Comparison of ENCODE assay signal across 7 cellular contexts in the genomic region with DNA sequence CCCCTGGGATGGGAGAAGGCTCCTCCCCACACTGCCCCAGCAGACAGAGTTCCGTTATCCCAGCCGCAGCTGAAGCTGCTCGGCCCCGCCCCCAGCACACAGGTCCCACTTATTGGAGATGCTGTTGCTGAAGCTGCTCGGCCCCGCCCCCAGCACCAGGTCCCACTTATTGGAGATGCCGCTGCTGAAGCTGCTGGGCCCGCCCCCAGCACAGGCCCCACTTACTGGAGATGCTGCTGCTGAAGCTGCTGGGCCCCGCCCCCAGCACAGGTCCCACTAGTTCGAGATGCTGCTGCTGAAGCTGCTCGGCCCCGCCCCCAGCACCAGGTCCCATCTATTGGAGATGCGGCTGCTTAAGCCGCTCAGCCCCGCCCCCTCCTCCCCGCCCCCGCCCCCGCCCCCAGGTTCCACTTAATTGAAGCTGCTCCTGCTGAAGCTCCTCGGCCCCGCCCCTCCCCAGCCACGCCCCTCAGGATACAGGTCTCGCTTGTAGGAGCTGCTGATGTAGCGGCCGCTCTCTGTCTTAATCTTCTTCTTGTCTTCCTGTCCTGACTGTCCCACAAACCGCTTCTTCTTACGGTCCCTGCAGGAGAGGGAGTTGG. TPM values are rescaled to one million over a fixed set of nuclear protein-coding genes. Genes with fewer than 3 reads are reported as not detected.
DNase-seq lines count a peak whose midpoint lies in the region; ATAC-seq, FAIRE-seq and TF ChIP-seq lines count a peak whose summit lies in the region.
"Had no signal": no experiment of that assay in that cellular context is flagged by ENCODE, and none has a peak within 500 bp of the region (broad histone marks: within the 10 kb centered on the region; RNA-seq: fewer than 3 reads in every experiment).

No MANE protein-coding gene starts in this region.

- H3K4me3 ChIP-seq in HepG2 (replicated peaks in 1 of 3; ENCODE audit: insufficient read depth in 1 of 3, low read depth in 2 of 3, low read length in 3 of 3) (no peak overlapping the region), right lobe of liver (no peak overlapping the region), ovary (no peak overlapping the region)

- H3K4me2 ChIP-seq in HepG2 (ENCODE audit: low read depth, low read length): no peak overlapping the region

- TF ChIP-seq POLR2A in HepG2 (IDR thresholded peaks at IDR 0.05; ENCODE audit: insufficient read depth in 1 of 2, low read depth in 2 of 2, low read length in 2 of 2): no peak
- no peak for TF ChIP-seq POLR2A in right lobe of liver (IDR thresholded peaks at IDR 0.05)
- TF ChIP-seq POLR2A in ovary (IDR thresholded peaks at IDR 0.05): no peak

- WGBS in HepG2 (ENCODE audit: low lambda C conversion rate): 95% methylated on average over 24 of the region's 26 CpGs
- WGBS in right lobe of liver (ENCODE audit: insufficient coverage, low coverage, low lambda C conversion rate, missing lambda C conversion rate): 78% methylated on average over 16 of the region's 26 CpGs
- 72 to 74% (median 73%) methylated on average over 24 to 26 of the region's 26 CpGs for WGBS in ovary, 3 donors

- H3K9me3 ChIP-seq in HepG2 (ENCODE audit: low read length) (no peaks in the 10 kb centered on the region), right lobe of liver (no peaks in the 10 kb centered on the region), ovary (no peaks in the 10 kb centered on the region)

- H3K27me3 ChIP-seq in HepG2 (ENCODE audit: control insufficient read depth in 1 of 2, insufficient read depth in 2 of 2, low read length in 2 of 2) (no peaks in the 10 kb centered on the region), right lobe of liver (no peaks in the 10 kb centered on the region), ovary (no peaks in the 10 kb centered on the region)

- no peak for TF ChIP-seq RAD21 in HepG2 (CRISPR knock-in tag; IDR thresholded peaks at IDR 0.05)

- H3K4me1 ChIP-seq in HepG2 (ENCODE audit: insufficient read depth, low read length): no peaks in the 10 kb centered on the region
- peaks cover 0 to 7% (median 0%) of the 10 kb centered on the region in 4 donors for H3K4me1 ChIP-seq in right lobe of liver
- H3K4me1 ChIP-seq in ovary (ENCODE audit: insufficient read depth): no peaks in the 10 kb centered on the region

- no peaks in the 10 kb centered on the region for H3K9me3 Mint-ChIP-seq in stimulated activated naive B cell treated with anti-CD40 and anti-IgM and Interleukin-4, amounts not matched to agents 10 μg/mL and 1 μg/mL and 100 μg/mL, for 72 hours

- H3K4me3 Mint-ChIP-seq in stimulated activated naive B cell treated with anti-CD40 and anti-IgM and Interleukin-4, amounts not matched to agents 10 μg/mL and 1 μg/mL and 100 μg/mL, for 72 hours: peak overlapping the region; percentile 48 to 58

- TF ChIP-seq EP300 in HepG2 (IDR thresholded peaks at IDR 0.05; ENCODE audit: low read depth in 2 of 2, low read length in 2 of 2) (no peak), HepG2 (CRISPR knock-in tag; IDR thresholded peaks at IDR 0.05; ENCODE audit: borderline replicate concordance) (no peak), ovary (IDR thresholded peaks at IDR 0.05) (no peak)

- DNase-seq in HepG2 (ENCODE audit: low spot score) (no peak), right lobe of liver (no peak), RCC 7860 (ENCODE audit: low spot score) (no peak), ovary (no peak)
- no peak for DNase-seq in stimulated activated naive B cell treated with anti-CD40 and anti-IgM and Interleukin-4, amounts not matched to agents 10 μg/mL and 1 μg/mL and 100 μg/mL, for 72 hours

- BruUV-seq in HepG2 (replicated peaks; lab: Mats Ljungman, UMichigan): no TSS peak

- TF ChIP-seq CTCF in HepG2 (CRISPR knock-in tag; IDR thresholded peaks at IDR 0.05) (no peak), right lobe of liver (IDR thresholded peaks at IDR 0.05) (no peak), ovary (IDR thresholded peaks at IDR 0.05) (no peak)

- H3K27me3 Mint-ChIP-seq in stimulated activated naive B cell treated with anti-CD40 and anti-IgM and Interleukin-4, amounts not matched to agents 10 μg/mL and 1 μg/mL and 100 μg/mL, for 72 hours: no peaks in the 10 kb centered on the region

- POLR2A ChIA-PET in HepG2 (lab: Yijun Ruan, JAX): interaction anchor here (1.3 kb wide), 1 partner anchor 23 kb away, joined by 5 read pairs; the partner anchor contains the start of genes DDX54 and RITA1

- intact Hi-C loops in HepG2 (cut with micrococcal nuclease; ENCODE audit: unreplicated experiment): no loop called here
- intact Hi-C loops in right lobe of liver (cut with DNase I): no loop called here
- intact Hi-C loops in ovary (cut with DNase I): loop anchor here in 1 of 4 donors (10.0 kb wide), 1 partner anchor 117 kb away; no protein-coding TSS in a partner anchor

- CTCF ChIA-PET in HepG2 (lab: Yijun Ruan, JAX; ENCODE audit: low intra/inter-chr PET ratio, low total read pairs): no interaction called here

- H3K27ac ChIP-seq in HepG2 (ENCODE audit: extremely low read length, insufficient read depth, low read length) (no peak overlapping the region), right lobe of liver (no peak overlapping the region), ovary (no peak overlapping the region)

- ATAC-seq in HepG2: no peak
- ATAC-seq in right lobe of liver: no peak
- ATAC-seq in stimulated activated naive B cell treated with anti-CD40 and anti-IgM and Interleukin-4, amounts not matched to agents 10 μg/mL and 1 μg/mL and 100 μg/mL, for 72 hours (replicated peaks): peak; percentile 79 to 82

- in situ Hi-C loops in HepG2 (cut with HindIII; ENCODE audit: extremely low pct_ligation_motif_present, low pct_unique_long_range_greater_than_20kb): no loop called here

- H3K27ac Mint-ChIP-seq in stimulated activated naive B cell treated with anti-CD40 and anti-IgM and Interleukin-4, amounts not matched to agents 10 μg/mL and 1 μg/mL and 100 μg/mL, for 72 hours: peak overlapping the region; percentile 89

- H3K79me2 ChIP-seq in HepG2 (ENCODE audit: insufficient read depth, low read length): no peaks in the 10 kb centered on the region

- no peak overlapping the region for H3K9ac ChIP-seq in HepG2 (ENCODE audit: insufficient read depth, low read depth, low read length)

- H3K4me1 Mint-ChIP-seq in stimulated activated naive B cell treated with anti-CD40 and anti-IgM and Interleukin-4, amounts not matched to agents 10 μg/mL and 1 μg/mL and 100 μg/mL, for 72 hours: peaks cover 24 to 47% of the 10 kb centered on the region in 2 donors

- peaks cover 79 to 86% of the 10 kb centered on the region in 2 donors for H3K36me3 Mint-ChIP-seq in stimulated activated naive B cell treated with anti-CD40 and anti-IgM and Interleukin-4, amounts not matched to agents 10 μg/mL and 1 μg/mL and 100 μg/mL, for 72 hours

- peaks cover 4% of the 10 kb centered on the region; the same call in 1 of the 2 replicates for H4K20me1 ChIP-seq in HepG2 (ENCODE audit: insufficient read depth, low read length)

- H3K36me3 ChIP-seq in HepG2 (replicated peaks in 1 of 2; ENCODE audit: control insufficient read depth in 1 of 2, insufficient read depth in 2 of 2, low read length in 2 of 2) (peaks cover 35 to 67% of the 10 kb centered on the region in 2 experiments), right lobe of liver (peaks cover 0 to 52% (median 16%) of the 10 kb centered on the region in 4 donors), ovary (no peaks in the 10 kb centered on the region)

- FAIRE-seq in HepG2 (lab: Jason Lieb, UNC) (no peak), TTC549 (lab: Jason Lieb, UNC) (peak; percentile 11), RCC 7860 (lab: Jason Lieb, UNC) (no peak)

- no peak overlapping the region for H2AFZ ChIP-seq in HepG2 (ENCODE audit: low read length)

RNA-seq across cellular contexts. Expression of gene CFAP73, which starts 12.0 kb away (rescaled TPM):
- total RNA-seq in HepG2 (2016; rRNA removed; fragmentation: Illumina TruSeq; extraction: Trizol) (not detected in 2 replicates), right lobe of liver (under 1 TPM in 1 of 6 experiments, not detected in 5; 0.15 TPM), ovary (10 to 100 TPM in 1 of 7 donors, 1 to 10 TPM in 3, under 1 TPM in 1, not detected in 2; 0.72 to 38.3 (median 1.6) TPM)
- total RNA-seq in HepG2 (2016; cell fraction: cytosol; rRNA removed; fragmentation: Illumina TruSeq; extraction: Trizol; ENCODE audit: low read depth): not detected in 2 replicates
- not detected in 2 replicates for total RNA-seq in HepG2 (2016; cell fraction: insoluble cytoplasmic fraction; rRNA removed; fragmentation: Illumina TruSeq; extraction: Trizol)
- not detected in 2 replicates for total RNA-seq in HepG2 (2016; cell fraction: membrane; rRNA removed; fragmentation: Illumina TruSeq; extraction: Trizol)
- not detected in 2 replicates for total RNA-seq in HepG2 (2016; cell fraction: nucleus; rRNA removed; fragmentation: Illumina TruSeq; extraction: Trizol)
- polyA plus RNA-seq in HepG2 (2011; rRNA removed) (not detected in 2 replicates), ovary (under 1 TPM in 1 of 2 donors, not detected in 1; 0.15 TPM)
- polyA plus RNA-seq in HepG2 (2011; cell fraction: cytosol; rRNA removed): not detected in 2 replicates
- polyA plus RNA-seq in HepG2 (2011; cell fraction: nucleus; rRNA removed): not detected in 2 replicates
- not detected in 2 replicates for polyA plus RNA-seq in HepG2 (2012)
- not detected in 2 replicates for polyA plus RNA-seq in HepG2 (2016; cell fraction: cytosol; fragmentation: Illumina TruSeq; extraction: Trizol; ENCODE audit: low read depth)
- polyA plus RNA-seq in HepG2 (2016; cell fraction: insoluble cytoplasmic fraction; fragmentation: Illumina TruSeq; extraction: Trizol; ENCODE audit: low read depth): not detected in 2 replicates
- not detected in 2 replicates for polyA plus RNA-seq in HepG2 (2016; cell fraction: membrane; fragmentation: Illumina TruSeq; extraction: Trizol; ENCODE audit: low read depth)
- not detected in 2 replicates for polyA plus RNA-seq in HepG2 (2016; cell fraction: nucleus; fragmentation: Illumina TruSeq; extraction: Trizol; ENCODE audit: insufficient read depth, low read depth)
- polyA minus RNA-seq in HepG2 (2011; rRNA and poly(A)+ RNA removed; ENCODE audit: low replicate concordance): not detected in 2 replicates
- not detected in 2 replicates for polyA minus RNA-seq in HepG2 (2011; cell fraction: cytosol; rRNA and poly(A)+ RNA removed)
- polyA minus RNA-seq in HepG2 (2011; cell fraction: nucleus; rRNA and poly(A)+ RNA removed): not detected in 2 replicates
- total RNA-seq: fibroblast of lung had no signal
- polyA plus RNA-seq: fibroblast of lung had no signal

RNA-seq across cellular contexts. Expression of gene DDX54, which starts 23.8 kb away (rescaled TPM):
- total RNA-seq in HepG2 (2016; rRNA removed; fragmentation: Illumina TruSeq; extraction: Trizol) (45.1 and 59.7 TPM in 2 replicates), right lobe of liver (10 to 100 TPM; 22.8 to 43.8 (median 31.1) TPM), ovary (10 to 100 TPM; 54.0 to 77.5 (median 71.4) TPM)
- total RNA-seq in HepG2 (2016; cell fraction: cytosol; rRNA removed; fragmentation: Illumina TruSeq; extraction: Trizol; ENCODE audit: low read depth): 5.0 and 6.8 TPM in 2 replicates
- total RNA-seq in HepG2 (2016; cell fraction: insoluble cytoplasmic fraction; rRNA removed; fragmentation: Illumina TruSeq; extraction: Trizol): 44.2 and 60.5 TPM in 2 replicates
- total RNA-seq in HepG2 (2016; cell fraction: membrane; rRNA removed; fragmentation: Illumina TruSeq; extraction: Trizol): 15.7 and 17.4 TPM in 2 replicates
- total RNA-seq in HepG2 (2016; cell fraction: nucleus; rRNA removed; fragmentation: Illumina TruSeq; extraction: Trizol): 30.5 and 38.6 TPM in 2 replicates
- polyA plus RNA-seq in HepG2 (2011; rRNA removed) (51.3 and 61.1 TPM in 2 replicates), ovary (10 to 100 TPM; 10.8 to 42.4 TPM)
- 33.9 and 54.0 TPM in 2 replicates for polyA plus RNA-seq in HepG2 (2011; cell fraction: cytosol; rRNA removed)
- polyA plus RNA-seq in HepG2 (2011; cell fraction: nucleus; rRNA removed): 56.0 and 66.1 TPM in 2 replicates
- 29.2 and 33.1 TPM in 2 replicates for polyA plus RNA-seq in HepG2 (2012)
- 4.2 and 4.5 TPM in 2 replicates for polyA plus RNA-seq in HepG2 (2016; cell fraction: cytosol; fragmentation: Illumina TruSeq; extraction: Trizol; ENCODE audit: low read depth)
- polyA plus RNA-seq in HepG2 (2016; cell fraction: insoluble cytoplasmic fraction; fragmentation: Illumina TruSeq; extraction: Trizol; ENCODE audit: low read depth): 61.6 and 69.4 TPM in 2 replicates
- polyA plus RNA-seq in HepG2 (2016; cell fraction: membrane; fragmentation: Illumina TruSeq; extraction: Trizol; ENCODE audit: low read depth): 8.9 and 13.8 TPM in 2 replicates
- 93.7 and 96.2 TPM in 2 replicates for polyA plus RNA-seq in HepG2 (2016; cell fraction: nucleus; fragmentation: Illumina TruSeq; extraction: Trizol; ENCODE audit: insufficient read depth, low read depth)
- 67.7 and 93.0 TPM in 2 replicates for polyA minus RNA-seq in HepG2 (2011; rRNA and poly(A)+ RNA removed; ENCODE audit: low replicate concordance)
- polyA minus RNA-seq in HepG2 (2011; cell fraction: cytosol; rRNA and poly(A)+ RNA removed): 23.5 and 27.4 TPM in 2 replicates
- polyA minus RNA-seq in HepG2 (2011; cell fraction: nucleus; rRNA and poly(A)+ RNA removed): 26.4 and 35.3 TPM in 2 replicates

RNA-seq across cellular contexts. Expression of gene RITA1, which starts 24.0 kb away (rescaled TPM):
- total RNA-seq in HepG2 (2016; rRNA removed; fragmentation: Illumina TruSeq; extraction: Trizol): 28.1 and 28.9 TPM in 2 replicates
- 34.7 and 44.4 TPM in 2 replicates for total RNA-seq in HepG2 (2016; cell fraction: cytosol; rRNA removed; fragmentation: Illumina TruSeq; extraction: Trizol; ENCODE audit: low read depth)
- total RNA-seq in HepG2 (2016; cell fraction: insoluble cytoplasmic fraction; rRNA removed; fragmentation: Illumina TruSeq; extraction: Trizol): 25.7 and 31.1 TPM in 2 replicates
- total RNA-seq in HepG2 (2016; cell fraction: membrane; rRNA removed; fragmentation: Illumina TruSeq; extraction: Trizol): 58.4 and 67.9 TPM in 2 replicates
- 16.2 and 17.8 TPM in 2 replicates for total RNA-seq in HepG2 (2016; cell fraction: nucleus; rRNA removed; fragmentation: Illumina TruSeq; extraction: Trizol)
- 12.4 and 14.3 TPM in 2 replicates for polyA plus RNA-seq in HepG2 (2011; rRNA removed)
- 13.8 and 16.3 TPM in 2 replicates for polyA plus RNA-seq in HepG2 (2011; cell fraction: cytosol; rRNA removed)
- polyA plus RNA-seq in HepG2 (2011; cell fraction: nucleus; rRNA removed): 8.9 and 10.1 TPM in 2 replicates
- 8.6 and 10.6 TPM in 2 replicates for polyA plus RNA-seq in HepG2 (2012)
- 48.9 and 64.2 TPM in 2 replicates for polyA plus RNA-seq in HepG2 (2016; cell fraction: cytosol; fragmentation: Illumina TruSeq; extraction: Trizol; ENCODE audit: low read depth)
- polyA plus RNA-seq in HepG2 (2016; cell fraction: insoluble cytoplasmic fraction; fragmentation: Illumina TruSeq; extraction: Trizol; ENCODE audit: low read depth): 35.7 and 37.7 TPM in 2 replicates
- polyA plus RNA-seq in HepG2 (2016; cell fraction: membrane; fragmentation: Illumina TruSeq; extraction: Trizol; ENCODE audit: low read depth): 64.3 and 73.8 TPM in 2 replicates
- polyA plus RNA-seq in HepG2 (2016; cell fraction: nucleus; fragmentation: Illumina TruSeq; extraction: Trizol; ENCODE audit: insufficient read depth, low read depth): 21.0 and 24.3 TPM in 2 replicates
- 12.2 and 25.5 TPM in 2 replicates for polyA minus RNA-seq in HepG2 (2011; rRNA and poly(A)+ RNA removed; ENCODE audit: low replicate concordance)
- polyA minus RNA-seq in HepG2 (2011; cell fraction: cytosol; rRNA and poly(A)+ RNA removed): 6.2 and 7.6 TPM in 2 replicates
- polyA minus RNA-seq in HepG2 (2011; cell fraction: nucleus; rRNA and poly(A)+ RNA removed): 11.1 and 14.5 TPM in 2 replicates
- 10 to 100 TPM; 11.1 to 33.0 (median 22.3) TPM for total RNA-seq in right lobe of liver
- total RNA-seq in ovary: 10 to 100 TPM; 13.6 to 19.4 (median 15.4) TPM
- polyA plus RNA-seq in ovary: 10 to 100 TPM in 1 of 2 donors, 1 to 10 TPM in 1; 6.8 to 11.0 TPM

RNA-seq across cellular contexts. Expression of gene RASAL1, which starts 26.0 kb away (rescaled TPM):
- total RNA-seq in HepG2 (2016; rRNA removed; fragmentation: Illumina TruSeq; extraction: Trizol) (not detected in 2 replicates), right lobe of liver (under 1 TPM in 4 of 6 experiments, not detected in 2; 0.10 to 0.24 (median 0.15) TPM), ovary (1 to 10 TPM in 4 of 7 donors, under 1 TPM in 1, not detected in 2; 0.36 to 5.1 (median 1.3) TPM)
- total RNA-seq in HepG2 (2016; cell fraction: cytosol; rRNA removed; fragmentation: Illumina TruSeq; extraction: Trizol; ENCODE audit: low read depth): 0.18 TPM in 1 of 2 replicates, not detected in the other
- not detected in 2 replicates for total RNA-seq in HepG2 (2016; cell fraction: insoluble cytoplasmic fraction; rRNA removed; fragmentation: Illumina TruSeq; extraction: Trizol)
- not detected in 2 replicates for total RNA-seq in HepG2 (2016; cell fraction: membrane; rRNA removed; fragmentation: Illumina TruSeq; extraction: Trizol)
- total RNA-seq in HepG2 (2016; cell fraction: nucleus; rRNA removed; fragmentation: Illumina TruSeq; extraction: Trizol): not detected in 2 replicates
- polyA plus RNA-seq in HepG2 (2011; rRNA removed) (not detected in 2 replicates), ovary (under 1 TPM; 0.05 to 0.42 TPM)
- not detected in 2 replicates for polyA plus RNA-seq in HepG2 (2011; cell fraction: cytosol; rRNA removed)
- polyA plus RNA-seq in HepG2 (2011; cell fraction: nucleus; rRNA removed): 0.07 and 0.31 TPM in 2 replicates
- polyA plus RNA-seq in HepG2 (2012): not detected in 2 replicates
- 0.12 TPM in 1 of 2 replicates, not detected in the other for polyA plus RNA-seq in HepG2 (2016; cell fraction: cytosol; fragmentation: Illumina TruSeq; extraction: Trizol; ENCODE audit: low read depth)
- polyA plus RNA-seq in HepG2 (2016; cell fraction: insoluble cytoplasmic fraction; fragmentation: Illumina TruSeq; extraction: Trizol; ENCODE audit: low read depth): not detected in 2 replicates
- polyA plus RNA-seq in HepG2 (2016; cell fraction: membrane; fragmentation: Illumina TruSeq; extraction: Trizol; ENCODE audit: low read depth): not detected in 2 replicates
- 0.72 TPM in 1 of 2 replicates, not detected in the other for polyA plus RNA-seq in HepG2 (2016; cell fraction: nucleus; fragmentation: Illumina TruSeq; extraction: Trizol; ENCODE audit: insufficient read depth, low read depth)
- polyA minus RNA-seq in HepG2 (2011; rRNA and poly(A)+ RNA removed; ENCODE audit: low replicate concordance): 0.30 TPM in 1 of 2 replicates, not detected in the other
- not detected in 2 replicates for polyA minus RNA-seq in HepG2 (2011; cell fraction: cytosol; rRNA and poly(A)+ RNA removed)
- not detected in 2 replicates for polyA minus RNA-seq in HepG2 (2011; cell fraction: nucleus; rRNA and poly(A)+ RNA removed)
- total RNA-seq: fibroblast of lung had no signal
- polyA plus RNA-seq: fibroblast of lung had no signal

RNA-seq across cellular contexts. Expression of gene TPCN1, which starts 59.7 kb away (rescaled TPM):
- total RNA-seq in HepG2 (2016; rRNA removed; fragmentation: Illumina TruSeq; extraction: Trizol) (3.8 and 8.0 TPM in 2 replicates), right lobe of liver (10 to 100 TPM; 18.0 to 34.6 (median 28.3) TPM), ovary (10 to 100 TPM; 29.8 to 65.6 (median 54.8) TPM)
- 4.4 and 4.6 TPM in 2 replicates for total RNA-seq in HepG2 (2016; cell fraction: cytosol; rRNA removed; fragmentation: Illumina TruSeq; extraction: Trizol; ENCODE audit: low read depth)
- 3.0 and 10.0 TPM in 2 replicates for total RNA-seq in HepG2 (2016; cell fraction: insoluble cytoplasmic fraction; rRNA removed; fragmentation: Illumina TruSeq; extraction: Trizol)
- 4.2 and 4.5 TPM in 2 replicates for total RNA-seq in HepG2 (2016; cell fraction: membrane; rRNA removed; fragmentation: Illumina TruSeq; extraction: Trizol)
- total RNA-seq in HepG2 (2016; cell fraction: nucleus; rRNA removed; fragmentation: Illumina TruSeq; extraction: Trizol): 12.3 and 15.7 TPM in 2 replicates
- polyA plus RNA-seq in HepG2 (2011; rRNA removed) (26.8 and 33.5 TPM in 2 replicates), ovary (10 to 100 TPM; 28.0 to 40.3 TPM)
- 10.3 and 10.4 TPM in 2 replicates for polyA plus RNA-seq in HepG2 (2011; cell fraction: cytosol; rRNA removed)
- polyA plus RNA-seq in HepG2 (2011; cell fraction: nucleus; rRNA removed): 183 and 201 TPM in 2 replicates
- 18.0 and 21.8 TPM in 2 replicates for polyA plus RNA-seq in HepG2 (2012)
- polyA plus RNA-seq in HepG2 (2016; cell fraction: cytosol; fragmentation: Illumina TruSeq; extraction: Trizol; ENCODE audit: low read depth): 0.84 and 1.4 TPM in 2 replicates
- polyA plus RNA-seq in HepG2 (2016; cell fraction: insoluble cytoplasmic fraction; fragmentation: Illumina TruSeq; extraction: Trizol; ENCODE audit: low read depth): 3.5 and 4.1 TPM in 2 replicates
- 2.5 and 2.8 TPM in 2 replicates for polyA plus RNA-seq in HepG2 (2016; cell fraction: membrane; fragmentation: Illumina TruSeq; extraction: Trizol; ENCODE audit: low read depth)
- 42.1 and 42.8 TPM in 2 replicates for polyA plus RNA-seq in HepG2 (2016; cell fraction: nucleus; fragmentation: Illumina TruSeq; extraction: Trizol; ENCODE audit: insufficient read depth, low read depth)
- 40.0 and 48.9 TPM in 2 replicates for polyA minus RNA-seq in HepG2 (2011; rRNA and poly(A)+ RNA removed; ENCODE audit: low replicate concordance)
- polyA minus RNA-seq in HepG2 (2011; cell fraction: cytosol; rRNA and poly(A)+ RNA removed): 7.3 and 9.8 TPM in 2 replicates
- 45.8 and 47.1 TPM in 2 replicates for polyA minus RNA-seq in HepG2 (2011; cell fraction: nucleus; rRNA and poly(A)+ RNA removed)

Comparison
In these comparisons a context has a peak if more than half of its experiments do, and no peak if none do; other contexts are left out.
1. ATAC-seq: peak in stimulated activated naive B cell treated with anti-CD40 and anti-IgM and Interleukin-4, amounts not matched to agents 10 μg/mL and 1 μg/mL and 100 μg/mL, for 72 hours (2 of 2); none in HepG2 (single experiment) and right lobe of liver (0 of 4).